ENCODE assay signal across 16 cellular contexts in genomic region chr2:217645891-217646290, GRCh38.
"Had no signal": no experiment of that assay in that cellular context is flagged by ENCODE, and none has a peak within 500 bp of the region (broad histone marks: within the 10 kb centered on the region; RNA-seq: fewer than 3 reads in every experiment).

No MANE protein-coding gene starts in this region.

- H3K27ac ChIP-seq: ascending aorta, gastroesophageal sphincter, left ventricle myocardium inferior had no signal

- FAIRE-seq: endothelial cell of umbilical vein, TTC549 had no signal

- H3K27me3 ChIP-seq: ascending aorta, gastroesophageal sphincter had no signal

- H3K4me3 ChIP-seq: ascending aorta, gastroesophageal sphincter, left ventricle myocardium inferior had no signal

- DNase-seq: activated CD4-positive, alpha-beta T cell treated with anti-CD3 and anti-CD28 coated beads, Interleukin-2, amount 50 U/mL, for 1 hour; activated naive CD4-positive, alpha-beta T cell treated with anti-CD3 and anti-CD28 coated beads, Interleukin-2, amount 10 ng/mL, durations not matched to agents 7 days and 5 days; central memory CD4-positive, alpha-beta T cell; cortex of kidney; effector CD4-positive, alpha-beta T cell; islet precursor cell; left ventricle myocardium inferior; mesenchymal stem cell; natural killer cell; stimulated activated CD4-positive, alpha-beta T cell treated with anti-CD3 and anti-CD28 coated beads, Interleukin-1b, Interleukin-23, amount 100 ng/mL, for 48 hours; stimulated activated naive CD8-positive, alpha-beta T cell treated with anti-CD3 and anti-CD28 coated beads, Interleukin-15, amount 100 ng/mL, for 72 hours had no signal

- H3K36me3 ChIP-seq: ascending aorta, gastroesophageal sphincter, left ventricle myocardium inferior had no signal

- ATAC-seq: activated CD4-positive, CD25-positive, alpha-beta regulatory T cell treated with anti-CD3 and anti-CD28 coated beads, Interleukin-2, amount 50 U/mL, for 24 hours; gastroesophageal sphincter; natural killer cell; stimulated activated naive CD8-positive, alpha-beta T cell treated with anti-CD3 and anti-CD28 coated beads, Interleukin-15, amount 100 ng/mL, for 72 hours had no signal

- H3K9me3 ChIP-seq: ascending aorta, gastroesophageal sphincter, left ventricle myocardium inferior had no signal
